In genomic region chr3:39260957-39261356, GRCh38 we compare ENCODE assay signal across 8 cellular contexts. TPM values are rescaled to one million over a fixed set of nuclear protein-coding genes. Genes with fewer than 3 reads are reported as not detected.
DNase-seq lines count a peak whose midpoint lies in the region; ATAC-seq and TF ChIP-seq lines count a peak whose summit lies in the region.

No MANE protein-coding gene starts in this region.

- in situ Hi-C loops in astrocyte of the spinal cord (cut with HindIII; ENCODE audit: low sequenced_read_pairs): no loop called here

- TF ChIP-seq CTCF in AG10803 (conservative IDR thresholded peaks at IDR 0.05; ENCODE audit: low read length) (peak; percentile 58), astrocyte of the spinal cord (IDR thresholded peaks at IDR 0.05; ENCODE audit: low read depth, low read length) (peak; percentile 23)

- no peaks in the 10 kb centered on the region for H3K27me3 ChIP-seq in SJSA1 (replicated peaks)

- peak; percentile 64 for ATAC-seq in GM18867 (IDR thresholded peaks at IDR 0.05; ENCODE audit: unreplicated experiment)
- peak; percentile 47 for ATAC-seq in HG03565 (IDR thresholded peaks at IDR 0.05; ENCODE audit: unreplicated experiment)

- no peaks in the 10 kb centered on the region for H3K9me3 ChIP-seq in SJSA1 (replicated peaks)

- no peak overlapping the region for H3K27ac ChIP-seq in SJSA1

- H3K4me3 ChIP-seq in AG10803 (ENCODE audit: low read length) (no peak overlapping the region), SJSA1 (no peak overlapping the region), astrocyte of the spinal cord (ENCODE audit: low read depth, low read length) (no peak overlapping the region)

- H3K36me3 ChIP-seq in SJSA1: no peaks in the 10 kb centered on the region

- DNase-seq in AG10803 (ENCODE audit: low read depth) (peak; percentile 95), SJSA1 (ENCODE audit: low read depth in 1 of 2, low spot score in 2 of 2) (peak; percentile 59 to 78), astrocyte of the spinal cord (ENCODE audit: low read depth, low spot score) (peak; percentile 79), hepatic stellate cell (ENCODE audit: low spot score) (peak; percentile 95), smooth muscle cell of the brain vasculature (ENCODE audit: low read depth, low spot score) (peak; percentile 57), NCI-H128 (lab: John Stamatoyannopoulos, UW; ENCODE audit: unreplicated experiment) (no peak)

- peaks cover 13% of the 10 kb centered on the region; the same call in 1 of the 2 replicates for H3K4me1 ChIP-seq in SJSA1 (replicated peaks)

RNA-seq across cellular contexts. Expression of gene CX3CR1, which starts 18.9 kb away (rescaled TPM):
- not detected in 2 replicates for total RNA-seq in SJSA1 (2014; rRNA removed; shearing (Covaris generic))
